In genomic region chr5:81006231-81006630, GRCh38 we compare ENCODE assay signal across 21 cellular contexts. TPM values are rescaled to one million over a fixed set of nuclear protein-coding genes. Genes with fewer than 3 reads are reported as not detected.
A peak's percentile ranks its signal among the peaks of the same experiment; 100 is the strongest.
DNase-seq lines count a peak whose midpoint lies in the region; ATAC-seq and TF ChIP-seq lines count a peak whose summit lies in the region.
"Had no signal": no experiment of that assay in that cellular context is flagged by ENCODE, and none has a peak within 500 bp of the region (broad histone marks: within the 10 kb centered on the region; RNA-seq: fewer than 3 reads in every experiment).

No MANE protein-coding gene starts in this region.

- peaks cover 10 to 20% (median 18%) of the 10 kb centered on the region in 10 experiments for H3K4me1 ChIP-seq in BLaER1 treated with 17β-estradiol and CSF1 and Interleukin-3, amounts not matched to agents 10 nM and 100 nM
- H3K4me1 ChIP-seq in Peyer's patch, result no peaks in the 10 kb centered on the region
- H3K4me1 ChIP-seq: breast epithelium had no signal

- peaks cover 86% of the 10 kb centered on the region for H3K4me1 Mint-ChIP-seq in activated CD4-positive, alpha-beta T cell treated with anti-CD3 and anti-CD28 coated beads for 36 hours
- peaks cover 50% of the 10 kb centered on the region for H3K4me1 Mint-ChIP-seq in central memory CD8-positive, alpha-beta T cell
- H3K4me1 Mint-ChIP-seq: nephron had no signal

- CTCF ChIA-PET in activated CD4-positive, alpha-beta T cell treated with anti-CD3 and anti-CD28 coated beads for 36 hours (lab: Charles Lee), result interaction anchor here (0.6 to 1.3 kb wide), 2 partner anchors 10 to 38 kb away, joined by 3 read pairs; no protein-coding TSS in a partner anchor

- H3K27ac ChIP-seq in BLaER1 treated with 17β-estradiol and CSF1 and Interleukin-3, amounts not matched to agents 10 nM and 100 nM, result no peak overlapping the region
- peak overlapping the region in 3 of 4 donors; percentile 21 to 34 (median 28) for H3K27ac ChIP-seq in Peyer's patch
- H3K27ac ChIP-seq: breast epithelium, sigmoid colon, WERI-Rb-1 had no signal

- peak overlapping the region; percentile 96 for H3K27ac Mint-ChIP-seq in activated CD4-positive, alpha-beta T cell treated with anti-CD3 and anti-CD28 coated beads for 36 hours
- peak overlapping the region; percentile 80 for H3K27ac Mint-ChIP-seq in central memory CD8-positive, alpha-beta T cell (ENCODE audit: low read depth)
- H3K27ac Mint-ChIP-seq: B cell; dendritic cell treated with granulocyte-macrophage colony-stimulating factor and Interleukin-4, amounts not matched to agents 40 ng/mL and 50 ng/mL, for 4 days; nephron; type B pancreatic cell had no signal

- H3K27me3 Mint-ChIP-seq in activated CD4-positive, alpha-beta T cell treated with anti-CD3 and anti-CD28 coated beads for 36 hours, result no peaks in the 10 kb centered on the region
- no peaks in the 10 kb centered on the region for H3K27me3 Mint-ChIP-seq in central memory CD8-positive, alpha-beta T cell

- no peak for ATAC-seq in activated CD4-positive, alpha-beta T cell treated with anti-CD3 and anti-CD28 coated beads for 36 hours
- ATAC-seq in central memory CD8-positive, alpha-beta T cell (replicated peaks; ENCODE audit: extremely low read depth, poor library complexity, severe bottlenecking), result no peak
- ATAC-seq in HG03039 (IDR thresholded peaks at IDR 0.05; ENCODE audit: unreplicated experiment), result no peak

- no peaks in the 10 kb centered on the region for H3K27me3 ChIP-seq in BLaER1 treated with 17β-estradiol and CSF1 and Interleukin-3, amounts not matched to agents 10 nM and 100 nM
- no peaks in the 10 kb centered on the region for H3K27me3 ChIP-seq in Peyer's patch
- H3K27me3 ChIP-seq: breast epithelium, sigmoid colon had no signal

- H3K4me2 ChIP-seq in BLaER1 treated with 17β-estradiol and CSF1 and Interleukin-3, amounts not matched to agents 10 nM and 100 nM, result peak overlapping the region in 7 of 11 experiments; percentile 38 to 77 (median 74); a peak in 8 of 22 replicates

- peak overlapping the region; percentile 77 for H3K4me3 Mint-ChIP-seq in activated CD4-positive, alpha-beta T cell treated with anti-CD3 and anti-CD28 coated beads for 36 hours
- peak overlapping the region; percentile 69 for H3K4me3 Mint-ChIP-seq in central memory CD8-positive, alpha-beta T cell
- H3K4me3 Mint-ChIP-seq: B cell; dendritic cell treated with granulocyte-macrophage colony-stimulating factor and Interleukin-4, amounts not matched to agents 40 ng/mL and 50 ng/mL, for 4 days; nephron; type B pancreatic cell had no signal

- H4K20me1 ChIP-seq in BLaER1 treated with 17β-estradiol and CSF1 and Interleukin-3, amounts not matched to agents 10 nM and 100 nM, result no peaks in the 10 kb centered on the region

- H3K36me3 ChIP-seq in BLaER1 treated with 17β-estradiol and CSF1 and Interleukin-3, amounts not matched to agents 10 nM and 100 nM, result no peaks in the 10 kb centered on the region
- no peaks in the 10 kb centered on the region for H3K36me3 ChIP-seq in Peyer's patch
- H3K36me3 ChIP-seq: breast epithelium, sigmoid colon had no signal

- H3K9ac ChIP-seq in BLaER1 treated with 17β-estradiol and CSF1 and Interleukin-3, amounts not matched to agents 10 nM and 100 nM, result no peak overlapping the region

- no peaks in the 10 kb centered on the region for H3K9me3 Mint-ChIP-seq in activated CD4-positive, alpha-beta T cell treated with anti-CD3 and anti-CD28 coated beads for 36 hours (ENCODE audit: low read depth)
- no peaks in the 10 kb centered on the region for H3K9me3 Mint-ChIP-seq in central memory CD8-positive, alpha-beta T cell
- H3K9me3 Mint-ChIP-seq: dendritic cell treated with granulocyte-macrophage colony-stimulating factor and Interleukin-4, amounts not matched to agents 40 ng/mL and 50 ng/mL, for 4 days; type B pancreatic cell had no signal

- no peak for TF ChIP-seq POLR2A in Peyer's patch (IDR thresholded peaks at IDR 0.05)

- DNase-seq in activated CD4-positive, alpha-beta T cell treated with anti-CD3 and anti-CD28 coated beads for 36 hours, result no peak
- DNase-seq in activated CD4-positive, alpha-beta T cell treated with anti-CD3 and anti-CD28 coated beads for 48 hours, result no peak
- DNase-seq in Peyer's patch (no peak), NCI-H345 (lab: John Stamatoyannopoulos, UW) (no peak), NCI-H446 treated with DMSO at 0.1 percent for 48 hours (lab: John Stamatoyannopoulos, UW) (no peak)
- no peak for DNase-seq in central memory CD8-positive, alpha-beta T cell (ENCODE audit: low spot score in 2 of 2)
- DNase-seq: DMS153, foreskin fibroblast, kidney glomerular epithelial cell, mesenchymal stem cell, NCI-H526, sigmoid colon, WERI-Rb-1 had no signal

- H3K9me3 ChIP-seq in BLaER1 treated with 17β-estradiol and CSF1 and Interleukin-3, amounts not matched to agents 10 nM and 100 nM (replicated peaks in 1 of 11), result no peaks in the 10 kb centered on the region
- H3K9me3 ChIP-seq in Peyer's patch, result no peaks in the 10 kb centered on the region
- H3K9me3 ChIP-seq: breast epithelium, sigmoid colon had no signal

- POLR2A ChIA-PET in activated CD4-positive, alpha-beta T cell treated with anti-CD3 and anti-CD28 coated beads for 36 hours (lab: Charles Lee), result interaction anchor here (1.0 to 1.2 kb wide), 2 partner anchors 13 to 48 kb away, joined by 3 to 5 read pairs; no protein-coding TSS in a partner anchor

- TF ChIP-seq CTCF in Peyer's patch (IDR thresholded peaks at IDR 0.05), result no peak

- no peak overlapping the region for H3K4me3 ChIP-seq in BLaER1 treated with 17β-estradiol and CSF1 and Interleukin-3, amounts not matched to agents 10 nM and 100 nM
- H3K4me3 ChIP-seq in Peyer's patch, result no peak overlapping the region
- H3K4me3 ChIP-seq: breast epithelium, sigmoid colon had no signal

- peaks cover 10% of the 10 kb centered on the region for H3K36me3 Mint-ChIP-seq in activated CD4-positive, alpha-beta T cell treated with anti-CD3 and anti-CD28 coated beads for 36 hours (ENCODE audit: low read depth)
- H3K36me3 Mint-ChIP-seq in central memory CD8-positive, alpha-beta T cell (ENCODE audit: insufficient read depth), result peaks cover 2% of the 10 kb centered on the region
- H3K36me3 Mint-ChIP-seq: type B pancreatic cell had no signal

- intact Hi-C loops in activated CD4-positive, alpha-beta T cell treated with anti-CD3 and anti-CD28 coated beads for 36 hours (cut with DNase I, micrococcal nuclease), result loop anchor here (2.0 to 10.0 kb wide), 7 partner anchors 45 to 1015 kb away; partner anchors contain the start of genes ATG10 (in 1 of the 2), MTX3 (in 1 of the 2), RASGRF2 (in 1 of the 2) and ZCCHC9 (in 1 of the 2)

RNA-seq across cellular contexts. Expression of gene RASGRF2, which starts 46.1 kb away (rescaled TPM):
- total RNA-seq in activated CD4-positive, alpha-beta T cell treated with anti-CD3 and anti-CD28 coated beads for 36 hours, result 10 to 100 TPM in 1 of 2 experiments, 1 to 10 TPM in 1; 8.2 to 14.2 TPM
- 10 to 100 TPM in 2 of 4 donors, 1 to 10 TPM in 2; 6.0 to 17.3 (median 8.7) TPM for total RNA-seq in Peyer's patch
- total RNA-seq: A172 had no signal

Comparison
In these comparisons a context has a peak if more than half of its experiments do, and no peak if none do; other contexts are left out.
1. H3K27ac ChIP-seq: peak in Peyer's patch (3 of 4); none in BLaER1 treated with 17β-estradiol and CSF1 and Interleukin-3, amounts not matched to agents 10 nM and 100 nM (0 of 11).